8 cellular contexts compared by ENCODE assay signal in genomic region chr16:425082-425718, GRCh38. TPM values are rescaled to one million over a fixed set of nuclear protein-coding genes. Genes with fewer than 3 reads are reported as not detected.
A peak's percentile ranks its signal among the peaks of the same experiment; 100 is the strongest.
DNase-seq lines count a peak whose midpoint lies in the region; ATAC-seq and TF ChIP-seq lines count a peak whose summit lies in the region.

Gene RAB11FIP3 (plus strand): TSS chr16:425649. CDS start chr16:426007, 358 bp downstream.

- H3K36me3 ChIP-seq in liver (ENCODE audit: control insufficient read depth in 4 of 4, insufficient read depth in 3 of 4, low read depth in 1 of 4, low read length in 3 of 4) = no peaks in the 10 kb centered on the region

- H3K9me3 ChIP-seq in liver (ENCODE audit: control insufficient read depth in 4 of 4, low read length in 3 of 4) = no peaks in the 10 kb centered on the region

- H3K4me3 ChIP-seq in liver (ENCODE audit: low read depth in 1 of 3, low read length in 3 of 3) = peak within 1 kb of the TSS; percentile 64 to 88 (median 81)

- peak within 1 kb of the TSS; percentile 70 to 78 for H3K9ac ChIP-seq in liver (ENCODE audit: low read depth in 1 of 2, low read length in 2 of 2)

- peak within 1 kb of the TSS; percentile 82 for H3K4me3 Mint-ChIP-seq in dendritic cell treated with granulocyte-macrophage colony-stimulating factor and Interleukin-4, amounts not matched to agents 40 ng/mL and 50 ng/mL, for 4 days

- H3K27ac Mint-ChIP-seq in dendritic cell treated with granulocyte-macrophage colony-stimulating factor and Interleukin-4, amounts not matched to agents 40 ng/mL and 50 ng/mL, for 4 days = peak within 1 kb of the TSS; percentile 87

- H3K36me3 Mint-ChIP-seq in dendritic cell treated with granulocyte-macrophage colony-stimulating factor and Interleukin-4, amounts not matched to agents 40 ng/mL and 50 ng/mL, for 4 days (ENCODE audit: low read depth) = peaks cover 10% of the 10 kb centered on the region

- peaks cover 40% of the 10 kb centered on the region for H3K4me1 Mint-ChIP-seq in dendritic cell treated with granulocyte-macrophage colony-stimulating factor and Interleukin-4, amounts not matched to agents 40 ng/mL and 50 ng/mL, for 4 days (ENCODE audit: low read depth)

- peaks cover 5 to 25% (median 19%) of the 10 kb centered on the region in 4 donors for H3K4me1 ChIP-seq in liver (ENCODE audit: control insufficient read depth in 4 of 4, insufficient read depth in 4 of 4, low read length in 3 of 4)

- H3K27me3 ChIP-seq in liver (ENCODE audit: control insufficient read depth in 4 of 4, insufficient read depth in 4 of 4, low read length in 3 of 4) = no peaks in the 10 kb centered on the region

- under 1% methylated on average over 77 of the region's 77 CpGs for WGBS in liver

- peaks cover 37% of the 10 kb centered on the region for H3K27me3 Mint-ChIP-seq in dendritic cell treated with granulocyte-macrophage colony-stimulating factor and Interleukin-4, amounts not matched to agents 40 ng/mL and 50 ng/mL, for 4 days

- peak in 1 of 2 donors; percentile 21 for TF ChIP-seq RAD21 in liver (IDR thresholded peaks at IDR 0.05)

- intact Hi-C loops in dendritic cell treated with granulocyte-macrophage colony-stimulating factor and Interleukin-4, amounts not matched to agents 40 ng/mL and 50 ng/mL, for 4 days (cut with micrococcal nuclease) = no loop called here

- ATAC-seq in GM19023 (IDR thresholded peaks at IDR 0.05; ENCODE audit: unreplicated experiment) = peak; percentile 83
- ATAC-seq in HG03342 (IDR thresholded peaks at IDR 0.05; ENCODE audit: unreplicated experiment) = peak; percentile 88

- DNase-seq in AML-193 (lab: John Stamatoyannopoulos, UW) = peak; percentile 44 to 64
- DNase-seq in NCI-H510A (lab: John Stamatoyannopoulos, UW) = peak; percentile 45
- peak; percentile 79 for DNase-seq in activated CD4-positive, alpha-beta T cell treated with anti-CD3 and anti-CD28 coated beads, Interleukin-2, amount 50 U/mL, for 1 hour
- peak; percentile 81 for DNase-seq in stimulated activated CD4-positive, alpha-beta T cell treated with anti-CD3 and anti-CD28 coated beads, Interleukin-4, amount 100 ng/mL, for 24 hours

- peak within 1 kb of the TSS; percentile 93 to 95 for H3K27ac ChIP-seq in liver (ENCODE audit: low read depth in 1 of 2, low read length in 2 of 2)

- H3K9me3 Mint-ChIP-seq in dendritic cell treated with granulocyte-macrophage colony-stimulating factor and Interleukin-4, amounts not matched to agents 40 ng/mL and 50 ng/mL, for 4 days = no peaks in the 10 kb centered on the region

- TF ChIP-seq CTCF in liver (IDR thresholded peaks at IDR 0.05; ENCODE audit: low read depth, low read length, missing input control) = no peak

TF ChIP-seq in liver, 16 proteins besides CTCF, POLR2A, EP300 and RAD21:
- no peak for TF ChIP-seq YY1 (IDR thresholded peaks at IDR 0.05)
- TF ChIP-seq EGR1 (IDR thresholded peaks at IDR 0.05; ENCODE audit: low read depth in 2 of 2) = no peak
- no peak for TF ChIP-seq FOXA2 (IDR thresholded peaks at IDR 0.05)
- TF ChIP-seq SP1 (IDR thresholded peaks at IDR 0.05) = no peak
- no peak for TF ChIP-seq TAF1 (conservative IDR thresholded peaks at IDR 0.05)
- no peak for TF ChIP-seq HNF4G (IDR thresholded peaks at IDR 0.05)
- TF ChIP-seq ZBTB33 (IDR thresholded peaks at IDR 0.05) = no peak
- TF ChIP-seq ATF3 (IDR thresholded peaks at IDR 0.05) = no peak
- TF ChIP-seq NR2F2 (IDR thresholded peaks at IDR 0.05) = no peak
- TF ChIP-seq MAX (IDR thresholded peaks at IDR 0.05) = no peak
- no peak for TF ChIP-seq GABPA (IDR thresholded peaks at IDR 0.05 in 1 of 2, conservative IDR thresholded peaks at IDR 0.05 in 1 of 2)
- no peak for TF ChIP-seq FOXA1 (IDR thresholded peaks at IDR 0.05)
- TF ChIP-seq JUND (IDR thresholded peaks at IDR 0.05) = no peak
- TF ChIP-seq RXRA (IDR thresholded peaks at IDR 0.05) = no peak
- no peak for TF ChIP-seq HNF4A (conservative IDR thresholded peaks at IDR 0.05)
- no peak for TF ChIP-seq REST (IDR thresholded peaks at IDR 0.05)
TF ChIP-seq in liver: peak in this region for 0.

RNA-seq across cellular contexts. Expression of gene RAB11FIP3, which starts in this region (rescaled TPM):
- total RNA-seq in liver = 10 to 100 TPM in 1 of 2 donors, 1 to 10 TPM in 1; 8.8 to 29.4 TPM
- polyA plus RNA-seq in liver = 10 to 100 TPM in 1 of 2 donors, 1 to 10 TPM in 1; 3.5 to 22.6 TPM

Comparison
In these comparisons a context has a peak if more than half of its experiments do, and no peak if none do; other contexts are left out.
1. Peak in every context shown above with its lines: DNase-seq, ATAC-seq, H3K4me3 ChIP-seq and H3K27ac ChIP-seq.